In the genomic region with DNA sequence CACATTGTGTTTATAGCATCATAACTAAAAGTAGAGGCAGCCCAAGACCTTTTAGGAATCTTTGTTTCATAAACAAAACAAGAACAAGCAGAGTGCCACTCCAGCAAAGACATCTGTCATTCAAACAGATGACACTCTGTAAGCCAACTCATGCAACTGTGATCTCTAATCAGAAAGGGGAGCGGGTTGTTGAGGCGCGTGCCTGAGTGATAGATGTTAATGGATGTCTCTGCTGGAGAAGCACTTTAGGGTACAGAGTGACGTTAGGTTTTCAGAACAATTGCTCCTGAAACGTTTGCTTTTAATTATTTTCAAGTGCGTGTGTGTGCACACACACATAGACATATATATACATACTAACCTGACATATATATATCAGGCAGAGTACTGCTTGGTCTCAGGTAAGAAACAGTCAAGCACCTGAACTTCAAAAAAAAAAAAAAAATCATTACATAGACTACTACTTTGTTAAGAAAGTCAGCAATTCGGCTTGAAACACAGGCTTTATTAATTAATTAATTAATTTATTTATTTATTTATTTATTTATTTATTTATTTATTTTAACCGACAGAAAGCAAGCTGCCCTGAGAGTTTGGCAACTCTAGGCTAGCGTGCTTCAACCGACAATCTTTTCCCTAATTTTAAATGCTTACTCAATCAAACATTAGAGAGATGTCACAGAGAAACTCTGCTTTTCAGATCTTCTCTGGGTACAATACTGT, we compare ENCODE assay signal across 24 cellular contexts.
DNase-seq lines count a peak whose midpoint lies in the region; ATAC-seq, FAIRE-seq and TF ChIP-seq lines count a peak whose summit lies in the region.
"Had no signal": no experiment of that assay in that cellular context is flagged by ENCODE, and none has a peak within 500 bp of the region (broad histone marks: within the 10 kb centered on the region; RNA-seq: fewer than 3 reads in every experiment).

No MANE protein-coding gene starts in this region.

- ATAC-seq in A549: no peak
- ATAC-seq in activated CD8-positive, alpha-beta memory T cell treated with anti-CD3 and anti-CD28 coated beads, Interleukin-2, amount 10 ng/mL, durations not matched to agents 7 days and 5 days: no peak
- no peak for ATAC-seq in HG03139 (IDR thresholded peaks at IDR 0.05; ENCODE audit: unreplicated experiment)

- no peak for TF ChIP-seq POLR2A in A549 (IDR thresholded peaks at IDR 0.05; ENCODE audit: low read length)

- H3K4me3 Mint-ChIP-seq in activated CD8-positive, alpha-beta memory T cell treated with anti-CD3 and anti-CD28 coated beads, Interleukin-2, amount 10 ng/mL, durations not matched to agents 7 days and 5 days: no peak overlapping the region
- H3K4me3 Mint-ChIP-seq: CD4-positive, alpha-beta memory T cell had no signal

- CTCF ChIA-PET in A549 (lab: Yijun Ruan, JAX): no interaction called here
- CTCF ChIA-PET in activated CD8-positive, alpha-beta memory T cell treated with anti-CD3 and anti-CD28 coated beads, Interleukin-2, amount 10 ng/mL, durations not matched to agents 7 days and 5 days (lab: Charles Lee): no interaction called here

- H3K4me1 ChIP-seq in A549: no peaks in the 10 kb centered on the region
- peaks cover 3% of the 10 kb centered on the region for H3K4me1 ChIP-seq in endocrine pancreas (ENCODE audit: control insufficient read depth, insufficient read depth, low read length)
- H3K4me1 ChIP-seq: BE2C, Peyer's patch had no signal

- 50% methylated on average over 10 of the region's 10 CpGs for WGBS in A549 (ENCODE audit: missing lambda C conversion rate)

- no peak for TF ChIP-seq CTCF in A549 (IDR thresholded peaks at IDR 0.05)

- H3K27ac Mint-ChIP-seq in activated CD8-positive, alpha-beta memory T cell treated with anti-CD3 and anti-CD28 coated beads, Interleukin-2, amount 10 ng/mL, durations not matched to agents 7 days and 5 days: no peak overlapping the region
- H3K27ac Mint-ChIP-seq: CD4-positive, alpha-beta memory T cell had no signal

- no peak overlapping the region for H3K4me2 ChIP-seq in A549

- no peaks in the 10 kb centered on the region for H3K36me3 ChIP-seq in endocrine pancreas (ENCODE audit: control insufficient read depth, insufficient read depth, low read length)
- H3K36me3 ChIP-seq: BE2C, MG63, Peyer's patch had no signal

- TF ChIP-seq EP300 in A549 (IDR thresholded peaks at IDR 0.05): no peak

- no peaks in the 10 kb centered on the region for H3K9me3 ChIP-seq in A549
- no peaks in the 10 kb centered on the region for H3K9me3 ChIP-seq in endocrine pancreas (ENCODE audit: control insufficient read depth, low read length)
- H3K9me3 ChIP-seq: BE2C, MG63, Peyer's patch had no signal

- peak overlapping the region; percentile 41 for H3K9ac ChIP-seq in endocrine pancreas (ENCODE audit: control insufficient read depth, insufficient read depth, low read length)

- H3K36me3 Mint-ChIP-seq in activated CD8-positive, alpha-beta memory T cell treated with anti-CD3 and anti-CD28 coated beads, Interleukin-2, amount 10 ng/mL, durations not matched to agents 7 days and 5 days: no peaks in the 10 kb centered on the region
- H3K36me3 Mint-ChIP-seq: CD4-positive, alpha-beta memory T cell had no signal

- FAIRE-seq in A549 (lab: Jason Lieb, UNC): no peak
- FAIRE-seq: GM12891, GM18507 had no signal

- no peaks in the 10 kb centered on the region for H3K9me3 Mint-ChIP-seq in activated CD8-positive, alpha-beta memory T cell treated with anti-CD3 and anti-CD28 coated beads, Interleukin-2, amount 10 ng/mL, durations not matched to agents 7 days and 5 days (ENCODE audit: low read depth)
- H3K9me3 Mint-ChIP-seq: CD4-positive, alpha-beta memory T cell had no signal

- TF ChIP-seq RAD21 in A549 (conservative IDR thresholded peaks at IDR 0.05 in 1 of 2, IDR thresholded peaks at IDR 0.05 in 1 of 2): no peak

- peaks cover 11% of the 10 kb centered on the region for H3K27me3 Mint-ChIP-seq in activated CD8-positive, alpha-beta memory T cell treated with anti-CD3 and anti-CD28 coated beads, Interleukin-2, amount 10 ng/mL, durations not matched to agents 7 days and 5 days

- peaks cover 4% of the 10 kb centered on the region for H3K27me3 ChIP-seq in endocrine pancreas (ENCODE audit: control insufficient read depth, insufficient read depth, low read length)
- H3K27me3 ChIP-seq: Peyer's patch had no signal

- no peak overlapping the region for H3K27ac ChIP-seq in A549
- H3K27ac ChIP-seq: 22Rv1, Peyer's patch, SK-N-MC had no signal

- DNase-seq in DMS153 (lab: John Stamatoyannopoulos, UW): peak; percentile 27
- no peak for DNase-seq in DMS153 treated with DMSO at 0.1 percent for 48 hours (lab: John Stamatoyannopoulos, UW; ENCODE audit: unreplicated experiment)
- DNase-seq in A549 (ENCODE audit: low read depth in 1 of 2, low spot score in 1 of 2): no peak
- DNase-seq in NCI-H146 treated with DMSO at 0.1 percent for 48 hours (lab: John Stamatoyannopoulos, UW; ENCODE audit: unreplicated experiment): peak; percentile 50
- no peak for DNase-seq in activated CD8-positive, alpha-beta memory T cell treated with anti-CD3 and anti-CD28 coated beads, Interleukin-2, amount 10 ng/mL, durations not matched to agents 7 days and 5 days
- no peak for DNase-seq in stimulated activated CD4-positive, alpha-beta T cell treated with anti-CD3 and anti-CD28 coated beads, Interleukin-1b, Interleukin-23, amount 100 ng/mL, for 48 hours
- DNase-seq: BE2C; Calu3; CD4-positive, alpha-beta memory T cell; DND-41; GF-D8; Karpas-422; MG63; NCI-H1105; NCI-H446 treated with DMSO at 0.1 percent for 48 hours; NCI-H774; Peyer's patch; Right ventricle myocardium superior had no signal

- POLR2A ChIA-PET in A549 (lab: Yijun Ruan, JAX): no interaction called here

- H3K4me3 ChIP-seq in A549 (no peak overlapping the region), endocrine pancreas (ENCODE audit: control insufficient read depth, insufficient read depth, low read length) (peak overlapping the region; percentile 80)
- H3K4me3 ChIP-seq: MG63, Peyer's patch, SK-N-MC had no signal

- no peaks in the 10 kb centered on the region for H3K4me1 Mint-ChIP-seq in activated CD8-positive, alpha-beta memory T cell treated with anti-CD3 and anti-CD28 coated beads, Interleukin-2, amount 10 ng/mL, durations not matched to agents 7 days and 5 days
- H3K4me1 Mint-ChIP-seq: CD4-positive, alpha-beta memory T cell had no signal

TF ChIP-seq in A549, 52 proteins besides CTCF, POLR2A, EP300 and RAD21:
- TF ChIP-seq ZC3H11A (IDR thresholded peaks at IDR 0.05): peak; percentile 76
- TF ChIP-seq ZFP36 (IDR thresholded peaks at IDR 0.05; ENCODE audit: borderline replicate concordance, partially characterized antibody): no peak

Comparison
In these comparisons a context has a peak if more than half of its experiments do, and no peak if none do; other contexts are left out.
1. DNase-seq: peak in DMS153 (single experiment) and NCI-H146 treated with DMSO at 0.1 percent for 48 hours (single experiment); none in DMS153 treated with DMSO at 0.1 percent for 48 hours (single experiment), A549 (0 of 2), activated CD8-positive, alpha-beta memory T cell treated with anti-CD3 and anti-CD28 coated beads, Interleukin-2, amount 10 ng/mL, durations not matched to agents 7 days and 5 days (single experiment) and stimulated activated CD4-positive, alpha-beta T cell treated with anti-CD3 and anti-CD28 coated beads, Interleukin-1b, Interleukin-23, amount 100 ng/mL, for 48 hours (single experiment).